1 cellular context compared by ENCODE assay signal in the genomic region with DNA sequence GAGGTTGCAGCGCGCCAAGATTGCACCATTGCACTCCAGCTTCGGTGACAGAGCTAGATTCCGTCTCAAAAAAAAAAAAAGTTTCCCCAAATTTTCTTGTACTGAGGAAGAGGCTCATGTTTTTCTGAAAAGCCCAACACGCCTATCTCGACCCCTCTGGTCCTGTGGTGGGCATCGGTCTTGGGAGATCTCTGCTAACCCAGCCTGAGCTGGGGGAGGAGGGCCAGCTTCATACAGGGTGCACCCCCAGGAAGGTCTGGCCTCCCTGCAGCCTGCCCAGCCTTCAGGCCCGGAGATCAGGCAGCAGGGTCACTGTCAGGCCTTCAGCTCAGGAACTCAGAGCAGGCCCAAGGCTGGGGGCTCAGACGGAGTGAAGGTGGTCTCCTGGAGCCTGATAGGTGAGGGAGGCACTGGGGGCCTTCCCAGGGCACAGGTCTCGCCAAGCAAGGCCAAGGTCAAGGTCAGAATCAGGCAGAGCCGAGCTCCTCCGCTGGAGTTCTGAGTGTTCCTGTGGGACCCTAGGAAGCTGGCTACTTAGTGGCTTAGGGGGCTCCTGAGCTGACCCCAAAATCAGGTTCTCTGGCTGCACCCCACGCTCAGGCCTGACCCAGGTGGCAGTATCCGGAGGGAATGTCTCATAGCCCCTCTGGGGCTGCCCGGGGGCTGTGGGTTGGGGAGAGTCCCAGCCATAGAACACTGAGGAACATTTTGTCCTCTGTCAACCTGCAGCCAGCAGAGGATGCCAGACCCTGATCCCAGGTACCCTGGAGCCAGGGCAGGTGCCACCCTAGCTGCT.
TF ChIP-seq lines count a peak whose summit lies in the region.

No MANE protein-coding gene starts in this region.

TF ChIP-seq in HepG2, 621 proteins besides CTCF, POLR2A, EP300 and RAD21:
- TF ChIP-seq, protein P1, sequence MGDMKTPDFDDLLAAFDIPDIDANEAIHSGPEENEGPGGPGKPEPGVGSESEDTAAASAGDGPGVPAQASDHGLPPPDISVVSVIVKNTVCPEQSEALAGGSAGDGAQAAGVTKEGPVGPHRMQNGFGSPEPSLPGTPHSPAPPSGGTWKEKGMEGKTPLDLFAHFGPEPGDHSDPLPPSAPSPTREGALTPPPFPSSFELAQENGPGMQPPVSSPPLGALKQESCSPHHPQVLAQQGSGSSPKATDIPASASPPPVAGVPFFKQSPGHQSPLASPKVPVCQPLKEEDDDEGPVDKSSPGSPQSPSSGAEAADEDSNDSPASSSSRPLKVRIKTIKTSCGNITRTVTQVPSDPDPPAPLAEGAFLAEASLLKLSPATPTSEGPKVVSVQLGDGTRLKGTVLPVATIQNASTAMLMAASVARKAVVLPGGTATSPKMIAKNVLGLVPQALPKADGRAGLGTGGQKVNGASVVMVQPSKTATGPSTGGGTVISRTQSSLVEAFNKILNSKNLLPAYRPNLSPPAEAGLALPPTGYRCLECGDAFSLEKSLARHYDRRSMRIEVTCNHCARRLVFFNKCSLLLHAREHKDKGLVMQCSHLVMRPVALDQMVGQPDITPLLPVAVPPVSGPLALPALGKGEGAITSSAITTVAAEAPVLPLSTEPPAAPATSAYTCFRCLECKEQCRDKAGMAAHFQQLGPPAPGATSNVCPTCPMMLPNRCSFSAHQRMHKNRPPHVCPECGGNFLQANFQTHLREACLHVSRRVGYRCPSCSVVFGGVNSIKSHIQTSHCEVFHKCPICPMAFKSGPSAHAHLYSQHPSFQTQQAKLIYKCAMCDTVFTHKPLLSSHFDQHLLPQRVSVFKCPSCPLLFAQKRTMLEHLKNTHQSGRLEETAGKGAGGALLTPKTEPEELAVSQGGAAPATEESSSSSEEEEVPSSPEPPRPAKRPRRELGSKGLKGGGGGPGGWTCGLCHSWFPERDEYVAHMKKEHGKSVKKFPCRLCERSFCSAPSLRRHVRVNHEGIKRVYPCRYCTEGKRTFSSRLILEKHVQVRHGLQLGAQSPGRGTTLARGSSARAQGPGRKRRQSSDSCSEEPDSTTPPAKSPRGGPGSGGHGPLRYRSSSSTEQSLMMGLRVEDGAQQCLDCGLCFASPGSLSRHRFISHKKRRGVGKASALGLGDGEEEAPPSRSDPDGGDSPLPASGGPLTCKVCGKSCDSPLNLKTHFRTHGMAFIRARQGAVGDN (CRISPR knock-in tag; IDR thresholded peaks at IDR 0.05), result peak; percentile 36
- no peak for TF ChIP-seq ZNF619 (CRISPR knock-in tag; IDR thresholded peaks at IDR 0.05)
- TF ChIP-seq HOXA3 (CRISPR knock-in tag; IDR thresholded peaks at IDR 0.05), result 0 out of 2 replicates have a peak, but pooled peaks have one; percentile 17
- TF ChIP-seq ZMAT3 (CRISPR knock-in tag; conservative IDR thresholded peaks at IDR 0.05), result no peak
- peak; percentile 11; the same call in 1 of the 2 replicates for TF ChIP-seq NR2F6 (IDR thresholded peaks at IDR 0.05)
- TF ChIP-seq NR2F6 (CRISPR knock-in tag; IDR thresholded peaks at IDR 0.05), result 0 out of 2 replicates have a peak, but pooled peaks have one; percentile 9
- peak; percentile 8; the same call in 1 of the 2 replicates for TF ChIP-seq ZFY (CRISPR knock-in tag; IDR thresholded peaks at IDR 0.05)
- TF ChIP-seq, protein P2, sequence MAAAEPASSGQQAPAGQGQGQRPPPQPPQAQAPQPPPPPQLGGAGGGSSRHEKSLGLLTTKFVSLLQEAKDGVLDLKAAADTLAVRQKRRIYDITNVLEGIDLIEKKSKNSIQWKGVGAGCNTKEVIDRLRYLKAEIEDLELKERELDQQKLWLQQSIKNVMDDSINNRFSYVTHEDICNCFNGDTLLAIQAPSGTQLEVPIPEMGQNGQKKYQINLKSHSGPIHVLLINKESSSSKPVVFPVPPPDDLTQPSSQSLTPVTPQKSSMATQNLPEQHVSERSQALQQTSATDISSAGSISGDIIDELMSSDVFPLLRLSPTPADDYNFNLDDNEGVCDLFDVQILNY (CRISPR knock-in tag; conservative IDR thresholded peaks at IDR 0.05), result no peak
- TF ChIP-seq, protein P3, sequence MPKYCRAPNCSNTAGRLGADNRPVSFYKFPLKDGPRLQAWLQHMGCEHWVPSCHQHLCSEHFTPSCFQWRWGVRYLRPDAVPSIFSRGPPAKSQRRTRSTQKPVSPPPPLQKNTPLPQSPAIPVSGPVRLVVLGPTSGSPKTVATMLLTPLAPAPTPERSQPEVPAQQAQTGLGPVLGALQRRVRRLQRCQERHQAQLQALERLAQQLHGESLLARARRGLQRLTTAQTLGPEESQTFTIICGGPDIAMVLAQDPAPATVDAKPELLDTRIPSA (CRISPR knock-in tag; IDR thresholded peaks at IDR 0.05; ENCODE audit: borderline replicate concordance), result no peak
- 0 out of 2 replicates have a peak, but pooled peaks have one; percentile 20 for TF ChIP-seq CAMTA2 (CRISPR knock-in tag; IDR thresholded peaks at IDR 0.05; ENCODE audit: borderline replicate concordance)
- TF ChIP-seq NFYB (CRISPR knock-in tag; IDR thresholded peaks at IDR 0.05), result no peak
- TF ChIP-seq ZNF350 (CRISPR knock-in tag; IDR thresholded peaks at IDR 0.05; ENCODE audit: borderline replicate concordance, low read depth), result 0 out of 2 replicates have a peak, but pooled peaks have one; percentile 24
- TF ChIP-seq CENPX (CRISPR knock-in tag; IDR thresholded peaks at IDR 0.05), result no peak
- peak; percentile 20 for TF ChIP-seq HNRNPLL (IDR thresholded peaks at IDR 0.05; ENCODE audit: low read depth, low read length, poor library complexity, severe bottlenecking)
- TF ChIP-seq, protein P4, sequence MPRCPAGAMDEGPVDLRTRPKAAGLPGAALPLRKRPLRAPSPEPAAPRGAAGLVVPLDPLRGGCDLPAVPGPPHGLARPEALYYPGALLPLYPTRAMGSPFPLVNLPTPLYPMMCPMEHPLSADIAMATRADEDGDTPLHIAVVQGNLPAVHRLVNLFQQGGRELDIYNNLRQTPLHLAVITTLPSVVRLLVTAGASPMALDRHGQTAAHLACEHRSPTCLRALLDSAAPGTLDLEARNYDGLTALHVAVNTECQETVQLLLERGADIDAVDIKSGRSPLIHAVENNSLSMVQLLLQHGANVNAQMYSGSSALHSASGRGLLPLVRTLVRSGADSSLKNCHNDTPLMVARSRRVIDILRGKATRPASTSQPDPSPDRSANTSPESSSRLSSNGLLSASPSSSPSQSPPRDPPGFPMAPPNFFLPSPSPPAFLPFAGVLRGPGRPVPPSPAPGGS (CRISPR knock-in tag; IDR thresholded peaks at IDR 0.05), result 0 out of 2 replicates have a peak, but pooled peaks have one; percentile 41
- no peak for TF ChIP-seq NR1H2 (CRISPR knock-in tag; IDR thresholded peaks at IDR 0.05; ENCODE audit: borderline replicate concordance, low read depth)
- no peak for TF ChIP-seq MAFK (conservative IDR thresholded peaks at IDR 0.05 in 1 of 2, IDR thresholded peaks at IDR 0.05 in 1 of 2; ENCODE audit: low read length in 2 of 2)
